Comparison of ENCODE assay signal across 11 cellular contexts in the genomic region with DNA sequence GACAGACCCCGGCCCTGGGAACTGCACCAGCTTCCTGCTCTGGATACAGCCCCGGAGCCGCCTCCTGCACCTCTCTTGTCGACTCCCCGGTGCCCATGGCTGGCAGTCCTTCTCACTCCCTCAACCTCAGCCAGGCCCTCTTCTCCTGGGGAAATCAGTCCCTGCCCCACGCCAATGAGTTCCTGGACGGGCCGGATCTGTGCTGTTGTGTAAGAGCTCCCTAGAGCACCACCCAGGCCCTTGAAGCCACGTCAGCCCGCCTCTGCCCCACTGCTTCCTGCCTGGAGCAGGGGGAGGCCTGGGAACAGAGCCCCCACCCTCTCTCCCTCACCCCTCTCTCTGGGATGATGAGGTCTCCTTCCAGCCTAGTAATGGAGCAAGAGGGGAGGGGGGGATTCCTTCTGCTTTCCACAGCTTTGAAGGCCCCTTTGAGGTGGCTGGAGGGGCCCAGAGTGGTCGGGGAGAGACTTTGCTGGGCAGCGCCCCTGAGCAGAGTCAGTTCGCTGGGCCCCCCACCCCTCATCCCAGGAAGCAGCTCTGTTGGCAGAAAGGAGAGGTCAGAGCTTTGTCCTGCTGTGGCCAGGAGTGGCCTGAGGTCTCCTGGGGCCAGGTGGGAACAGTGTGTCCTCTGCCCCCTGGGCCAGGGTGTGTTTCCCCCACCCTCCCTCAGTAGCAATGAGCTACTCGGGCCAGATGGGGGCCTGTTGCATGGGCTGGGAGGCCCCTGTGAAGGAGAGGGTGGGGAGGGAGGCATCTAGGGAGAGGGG. TPM values are rescaled to one million over a fixed set of nuclear protein-coding genes. Genes with fewer than 3 reads are reported as not detected.
DNase-seq lines count a peak whose midpoint lies in the region; ATAC-seq and TF ChIP-seq lines count a peak whose summit lies in the region.
"Had no signal": no experiment of that assay in that cellular context is flagged by ENCODE, and none has a peak within 500 bp of the region (broad histone marks: within the 10 kb centered on the region; RNA-seq: fewer than 3 reads in every experiment).

No MANE protein-coding gene starts in this region.

- no peak for TF ChIP-seq POLR2A in thyroid gland (IDR thresholded peaks at IDR 0.05)

- H3K9me3 ChIP-seq in left lung (no peaks in the 10 kb centered on the region), thyroid gland (no peaks in the 10 kb centered on the region)
- H3K9me3 ChIP-seq: pancreas had no signal

- H3K4me1 ChIP-seq in left lung: peaks cover 29 to 63% of the 10 kb centered on the region in 2 donors
- H3K4me1 ChIP-seq in thyroid gland: peaks cover 32 to 56% of the 10 kb centered on the region in 2 donors

- DNase-seq in activated T-cell treated with anti-CD3 and anti-CD28 coated beads, Interleukin-2, amount 50 U/mL, for 1 hour: peak; percentile 21
- no peak for DNase-seq in activated T-cell treated with anti-CD3 and anti-CD28 coated beads, Interleukin-2, amount 50 U/mL, for 72 hours
- DNase-seq in chondrocyte (ENCODE audit: low spot score) (peak; percentile 89), left lung (peak; percentile 85 to 87), thyroid gland (peak in 1 of 2 donors; percentile 79), NCI-H1105 treated with DMSO at 0.1 percent for 48 hours (lab: John Stamatoyannopoulos, UW) (no peak), NCI-H1436 (lab: John Stamatoyannopoulos, UW) (no peak)
- DNase-seq: central memory CD4-positive, alpha-beta T cell had no signal

- ATAC-seq in activated T-cell treated with anti-CD3 and anti-CD28 coated beads, Interleukin-2, amount 50 U/mL, for 72 hours (replicated peaks in 1 of 2): no peak
- ATAC-seq in left lung: peak; percentile 84
- no peak for ATAC-seq in HG02870 (IDR thresholded peaks at IDR 0.05; ENCODE audit: unreplicated experiment)

- H3K4me1 Mint-ChIP-seq in activated T-cell treated with anti-CD3 and anti-CD28 coated beads, Interleukin-2, amount 50 U/mL, for 72 hours (ENCODE audit: low read depth): peaks cover 24% of the 10 kb centered on the region
- H3K4me1 Mint-ChIP-seq in chondrocyte (ENCODE audit: low read depth): peaks cover 12% of the 10 kb centered on the region

- no peak overlapping the region for H3K4me3 ChIP-seq in left lung
- no peak overlapping the region for H3K4me3 ChIP-seq in thyroid gland (replicated peaks in 1 of 3)
- H3K4me3 ChIP-seq: pancreas had no signal

- H3K27ac Mint-ChIP-seq in activated T-cell treated with anti-CD3 and anti-CD28 coated beads, Interleukin-2, amount 50 U/mL, for 72 hours: no peak overlapping the region
- no peak overlapping the region for H3K27ac Mint-ChIP-seq in chondrocyte (ENCODE audit: unreplicated experiment)
- H3K27ac Mint-ChIP-seq: T-helper 2 cell treated with Interferon-gamma antibody and Interleukin-4, amounts not matched to agents 5 μg/mL and 100 μg/mL, for 36 hours had no signal

- H3K27me3 Mint-ChIP-seq in activated T-cell treated with anti-CD3 and anti-CD28 coated beads, Interleukin-2, amount 50 U/mL, for 72 hours (ENCODE audit: low read depth): no peaks in the 10 kb centered on the region
- peaks cover 5% of the 10 kb centered on the region for H3K27me3 Mint-ChIP-seq in chondrocyte (ENCODE audit: low read depth)

- H3K27me3 ChIP-seq in left lung: peaks cover 3 to 32% of the 10 kb centered on the region in 2 donors
- no peaks in the 10 kb centered on the region for H3K27me3 ChIP-seq in thyroid gland
- H3K27me3 ChIP-seq: pancreas had no signal

- TF ChIP-seq CTCF in chondrocyte (IDR thresholded peaks at IDR 0.05): no peak
- no peak for TF ChIP-seq CTCF in left lung (IDR thresholded peaks at IDR 0.05)
- TF ChIP-seq CTCF in thyroid gland (IDR thresholded peaks at IDR 0.05): no peak

- H3K27ac ChIP-seq in left lung (peak overlapping the region; percentile 57 to 70), thyroid gland (peak overlapping the region; percentile 48 to 85 (median 61))
- H3K27ac ChIP-seq: pancreas had no signal

- no peaks in the 10 kb centered on the region for H3K9me3 Mint-ChIP-seq in activated T-cell treated with anti-CD3 and anti-CD28 coated beads, Interleukin-2, amount 50 U/mL, for 72 hours
- H3K9me3 Mint-ChIP-seq in chondrocyte (ENCODE audit: low read depth): no peaks in the 10 kb centered on the region
- H3K9me3 Mint-ChIP-seq: T-helper 2 cell treated with Interferon-gamma antibody and Interleukin-4, amounts not matched to agents 5 μg/mL and 100 μg/mL, for 36 hours had no signal

- intact Hi-C loops in left lung (cut with DNase I) (no loop called here), thyroid gland (cut with DNase I) (no loop called here)

- peaks cover 1 to 2% of the 10 kb centered on the region in 2 donors for H3K36me3 Mint-ChIP-seq in activated T-cell treated with anti-CD3 and anti-CD28 coated beads, Interleukin-2, amount 50 U/mL, for 72 hours (ENCODE audit: insufficient read depth in 2 of 2)
- H3K36me3 Mint-ChIP-seq in chondrocyte (ENCODE audit: low read depth): no peaks in the 10 kb centered on the region

- H3K4me3 Mint-ChIP-seq in activated T-cell treated with anti-CD3 and anti-CD28 coated beads, Interleukin-2, amount 50 U/mL, for 72 hours: no peak overlapping the region
- no peak overlapping the region for H3K4me3 Mint-ChIP-seq in chondrocyte (ENCODE audit: unreplicated experiment)
- H3K4me3 Mint-ChIP-seq: T-helper 2 cell treated with Interferon-gamma antibody and Interleukin-4, amounts not matched to agents 5 μg/mL and 100 μg/mL, for 36 hours had no signal

- 50 to 79% methylated on average over 10 to 12 of the region's 14 CpGs for WGBS in thyroid gland, 2 donors

- peaks cover 0 to 29% of the 10 kb centered on the region in 2 donors for H3K36me3 ChIP-seq in left lung
- H3K36me3 ChIP-seq in thyroid gland: no peaks in the 10 kb centered on the region
- H3K36me3 ChIP-seq: pancreas had no signal

RNA-seq across cellular contexts. Expression of a gene that starts 3.8 kb away (rescaled TPM):
- total RNA-seq in activated T-cell treated with anti-CD3 and anti-CD28 coated beads, Interleukin-2, amount 50 U/mL, for 72 hours: 1 to 10 TPM in 1 of 2 donors, under 1 TPM in 1; 0.96 to 1.1 TPM
- total RNA-seq in chondrocyte (0.28 to 0.35 TPM in 2 of 3 replicates, not detected in the other), left lung (1 to 10 TPM; 1.0 to 5.0 TPM), thyroid gland (1 to 10 TPM; 1.7 to 5.6 (median 4.2) TPM)

RNA-seq across cellular contexts. Expression of a gene that starts 18.5 kb away (rescaled TPM):
- total RNA-seq in activated T-cell treated with anti-CD3 and anti-CD28 coated beads, Interleukin-2, amount 50 U/mL, for 72 hours: 10 to 100 TPM; 49.9 to 55.7 TPM
- total RNA-seq in chondrocyte (not detected in 3 replicates), left lung (10 to 100 TPM; 32.3 to 46.9 TPM), thyroid gland (10 to 100 TPM; 20.3 to 41.8 (median 30.6) TPM)

RNA-seq across cellular contexts. Expression of a gene that starts 29.2 kb away (rescaled TPM):
- 1 to 10 TPM in 1 of 2 donors, under 1 TPM in 1; 0.93 to 1.0 TPM for total RNA-seq in activated T-cell treated with anti-CD3 and anti-CD28 coated beads, Interleukin-2, amount 50 U/mL, for 72 hours
- not detected in 3 replicates for total RNA-seq in chondrocyte
- total RNA-seq in left lung: under 1 TPM; 0.05 to 0.17 TPM
- total RNA-seq in thyroid gland: 1 to 10 TPM; 2.4 to 7.1 (median 4.0) TPM

Comparison
In these comparisons a context has a peak if more than half of its experiments do, and no peak if none do; other contexts are left out.
1. DNase-seq: peak in activated T-cell treated with anti-CD3 and anti-CD28 coated beads, Interleukin-2, amount 50 U/mL, for 1 hour (single experiment), chondrocyte (single experiment) and left lung (2 of 2); none in activated T-cell treated with anti-CD3 and anti-CD28 coated beads, Interleukin-2, amount 50 U/mL, for 72 hours (0 of 2), NCI-H1105 treated with DMSO at 0.1 percent for 48 hours (single experiment) and NCI-H1436 (single experiment).
2. RNA of a gene that starts 18.5 kb away (total RNA-seq): 49.9 to 55.7 TPM in activated T-cell treated with anti-CD3 and anti-CD28 coated beads, Interleukin-2, amount 50 U/mL, for 72 hours, 32.3 to 46.9 TPM in left lung and 20.3 to 41.8 TPM in thyroid gland; not detected in chondrocyte; every median in the first group is over 10 times any median in the second.